8 cellular contexts compared by ENCODE assay signal in genomic region chr22:39532215-39533071, GRCh38. TPM values are rescaled to one million over a fixed set of nuclear protein-coding genes. Genes with fewer than 3 reads are reported as not detected.
DNase-seq lines count a peak whose midpoint lies in the region; ATAC-seq, FAIRE-seq and TF ChIP-seq lines count a peak whose summit lies in the region.

Gene RPS19BP1, minus strand, starts transcription at chr22:39532748. Its CDS starts 10 bp downstream, at chr22:39532738.

- peak; percentile 77 for ATAC-seq in GM21447 (IDR thresholded peaks at IDR 0.05; ENCODE audit: unreplicated experiment)

- H4K20me1 ChIP-seq in OCI-LY3 (ENCODE audit: insufficient read depth, low read length), result no peaks in the 10 kb centered on the region

- H2AFZ ChIP-seq in OCI-LY3 (ENCODE audit: low read depth, low read length), result peak within 1 kb of the TSS; percentile 67; the same call in 1 of the 2 replicates

- H3K9me3 ChIP-seq in OCI-LY3 (ENCODE audit: insufficient read depth, low read length), result no peaks in the 10 kb centered on the region
- H3K9me3 ChIP-seq in mesodermal cell (ENCODE audit: control insufficient read depth, low read length), result no peaks in the 10 kb centered on the region

- peaks cover 35% of the 10 kb centered on the region for H3K36me3 ChIP-seq in OCI-LY3 (replicated peaks; ENCODE audit: low read depth, low read length)
- peaks cover 31% of the 10 kb centered on the region for H3K36me3 ChIP-seq in mesodermal cell (ENCODE audit: control insufficient read depth, insufficient read depth, low read length)

- H3K27ac Mint-ChIP-seq in Calu3 (ENCODE audit: unreplicated experiment), result peak within 1 kb of the TSS; percentile 85

- TF ChIP-seq CTCF in Calu3 (IDR thresholded peaks at IDR 0.05; ENCODE audit: unreplicated experiment) (no peak), OCI-LY3 (IDR thresholded peaks at IDR 0.05; ENCODE audit: low read depth, low read length) (no peak)

- peak within 1 kb of the TSS; percentile 98 for H3K4me3 Mint-ChIP-seq in Calu3 (ENCODE audit: low read depth, unreplicated experiment)

- FAIRE-seq in endometrium (lab: Jason Lieb, UNC), result peak; percentile 99

- intact Hi-C loops in Calu3 (cut with micrococcal nuclease; ENCODE audit: unreplicated experiment), result no loop called here

- CTCF ChIA-PET in Calu3 (lab: Charles Lee), result no interaction called here

- peaks cover 47% of the 10 kb centered on the region for H3K4me1 Mint-ChIP-seq in Calu3 (ENCODE audit: low read depth, unreplicated experiment)

- H3K9me3 Mint-ChIP-seq in Calu3 (ENCODE audit: low read depth, unreplicated experiment), result no peaks in the 10 kb centered on the region

- H3K4me2 ChIP-seq in OCI-LY3 (ENCODE audit: low read length), result peak within 1 kb of the TSS; percentile 87

- H3K9ac ChIP-seq in OCI-LY3 (ENCODE audit: low read length), result peak within 1 kb of the TSS; percentile 93

- DNase-seq in Calu3, result peak; percentile 99
- peak; percentile 97 for DNase-seq in HuH-7 (ENCODE audit: low spot score)
- DNase-seq in activated CD8-positive, alpha-beta memory T cell treated with anti-CD3 and anti-CD28 coated beads, Interleukin-2, amount 50 U/mL, for 48 hours, result peak; percentile 97
- DNase-seq in stimulated activated CD8-positive, alpha-beta memory T cell treated with anti-CD3 and anti-CD28 coated beads, Interleukin-15, amount 100 ng/mL, for 4 hours (ENCODE audit: low read depth in 2 of 2), result peak; percentile 98 to 99

- 1% methylated on average over 54 to 57 of the region's 67 CpGs for WGBS in mesodermal cell (ENCODE audit: insufficient coverage in 2 of 2), 2 experiments

- peaks cover 49% of the 10 kb centered on the region for H3K79me2 ChIP-seq in OCI-LY3 (ENCODE audit: low read length)

- peak within 1 kb of the TSS; percentile 87 for H3K4me3 ChIP-seq in OCI-LY3 (ENCODE audit: low read length)
- peak within 1 kb of the TSS; percentile 94 for H3K4me3 ChIP-seq in mesodermal cell (ENCODE audit: extremely low read depth, insufficient read depth, low read length, poor library complexity, severe bottlenecking)

- no peaks in the 10 kb centered on the region for H3K27me3 Mint-ChIP-seq in Calu3 (ENCODE audit: unreplicated experiment)

- no peaks in the 10 kb centered on the region for H3K27me3 ChIP-seq in OCI-LY3 (ENCODE audit: low read depth, low read length)

- H3K36me3 Mint-ChIP-seq in Calu3 (ENCODE audit: insufficient read depth, unreplicated experiment), result peaks cover 57% of the 10 kb centered on the region

- no TSS peak for BruUV-seq in Calu3 (replicated peaks; lab: Mats Ljungman, UMichigan)

- H3K27ac ChIP-seq in OCI-LY3 (ENCODE audit: low read length), result peak within 1 kb of the TSS; percentile 67
- peak within 1 kb of the TSS; percentile 23 for H3K27ac ChIP-seq in mesodermal cell (ENCODE audit: low read depth, low read length, severe bottlenecking)

- H3K4me1 ChIP-seq in OCI-LY3 (ENCODE audit: low read length), result peaks cover 62% of the 10 kb centered on the region
- H3K4me1 ChIP-seq in mesodermal cell (ENCODE audit: control insufficient read depth, insufficient read depth, low read length, poor library complexity, severe bottlenecking), result peaks cover 17% of the 10 kb centered on the region

RNA-seq across cellular contexts. Expression of gene RPS19BP1, which starts in this region (rescaled TPM):
- total RNA-seq in Calu3 (2022), result 82.9 and 87.7 TPM in 2 replicates
- 73.1 TPM for polyA plus RNA-seq in mesodermal cell (2013, experiment 1 of 2)
- polyA plus RNA-seq in mesodermal cell (2013, experiment 2 of 2), result 64.7 TPM

Comparison
In these comparisons a context has a peak if more than half of its experiments do, and no peak if none do; other contexts are left out.
1. Peak in every context shown above with its lines: DNase-seq, ATAC-seq, H3K4me3 ChIP-seq and H3K27ac ChIP-seq.